ENCODE assay signal across 34 cellular contexts in the genomic region with DNA sequence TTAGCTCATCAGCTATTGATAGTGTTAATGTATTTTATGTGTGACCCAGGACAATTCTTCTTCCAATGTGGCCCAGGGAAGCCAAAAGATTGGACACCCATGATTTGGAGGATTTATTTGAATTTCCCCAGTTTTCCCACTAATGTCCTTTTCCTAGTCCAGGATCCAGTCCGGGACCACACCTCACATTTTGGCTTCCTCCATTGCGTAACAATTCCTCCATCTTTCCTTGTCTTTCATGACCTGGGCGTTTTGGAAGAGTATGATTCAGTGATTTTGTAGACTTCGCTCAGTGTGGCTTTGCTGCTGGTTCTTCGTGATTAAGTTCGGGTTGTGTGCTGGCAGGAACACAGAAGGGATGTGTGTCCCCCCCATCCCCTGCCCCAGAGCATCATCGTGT. TPM values are rescaled to one million over a fixed set of nuclear protein-coding genes. Genes with fewer than 3 reads are reported as not detected.
"Had no signal": no experiment of that assay in that cellular context is flagged by ENCODE, and none has a peak within 500 bp of the region (broad histone marks: within the 10 kb centered on the region; RNA-seq: fewer than 3 reads in every experiment).

No MANE protein-coding gene starts in this region.

- ATAC-seq: foreskin keratinocyte; gastroesophageal sphincter; heart left ventricle; left lobe of liver; naive thymus-derived CD4-positive, alpha-beta T cell; psoas muscle; right cardiac atrium; stimulated activated memory B cell treated with anti-CD40 and anti-IgM and Interleukin-4, amounts not matched to agents 10 μg/mL and 1 μg/mL and 100 μg/mL, for 72 hours; stimulated activated naive CD8-positive, alpha-beta T cell treated with anti-CD3 and anti-CD28 coated beads, Interleukin-15, Interleukin-2, amounts not matched to agents 100 U/mL and 50 U/mL, for 24 hours had no signal

- H3K27me3 ChIP-seq: hepatocyte, ovary, testis, upper lobe of left lung had no signal

- H3K4me3 ChIP-seq: coronary artery, esophagus muscularis mucosa, gastroesophageal sphincter, heart left ventricle, hepatocyte, lung, ovary, psoas muscle, skin epidermis, spleen, testis, tibial artery, upper lobe of left lung had no signal

- H3K36me3 ChIP-seq: esophagus muscularis mucosa, gastroesophageal sphincter, heart left ventricle, ovary, spleen, tibial artery, upper lobe of left lung had no signal

- DNase-seq: dermis blood vessel endothelial cell; effector memory CD4-positive, alpha-beta T cell; foreskin keratinocyte; heart left ventricle; kidney; naive thymus-derived CD4-positive, alpha-beta T cell; occipital lobe; ovary; psoas muscle; right cardiac atrium; spleen; stimulated activated CD4-positive, alpha-beta T cell treated with anti-CD3 and anti-CD28 coated beads, Interleukin-4, amount 100 ng/mL, for 4 hours; stimulated activated naive CD8-positive, alpha-beta T cell treated with anti-CD3 and anti-CD28 coated beads, Interleukin-15, Interleukin-2, amounts not matched to agents 100 U/mL and 50 U/mL, for 24 hours; substantia nigra; testis; tibial artery; upper lobe of left lung had no signal

- H3K9me3 ChIP-seq: esophagus muscularis mucosa, gastroesophageal sphincter, heart left ventricle, ovary, psoas muscle, spleen, testis, tibial artery, upper lobe of left lung had no signal

- H3K79me2 ChIP-seq: hepatocyte had no signal

- H3K4me2 ChIP-seq: hepatocyte had no signal

- FAIRE-seq: endothelial cell of umbilical vein, kidney, urothelium cell line had no signal

- H2AFZ ChIP-seq: hepatocyte had no signal

- H3K27ac ChIP-seq: coronary artery, esophagus muscularis mucosa, foreskin keratinocyte, gastroesophageal sphincter, heart left ventricle, hepatocyte, ovary, psoas muscle, skin epidermis, spleen, testis, tibial artery, upper lobe of left lung had no signal

- H3K4me1 ChIP-seq: esophagus muscularis mucosa, foreskin keratinocyte, gastroesophageal sphincter, heart left ventricle, psoas muscle, spleen, tibial artery, upper lobe of left lung had no signal

RNA-seq across cellular contexts. Expression of a gene that starts 3.3 kb away (rescaled TPM):
- total RNA-seq: dermis blood vessel endothelial cell; endothelial cell of umbilical vein; epithelial cell of proximal tubule; esophagus muscularis mucosa; fibroblast of lung; foreskin keratinocyte; gastroesophageal sphincter; heart left ventricle; kidney; left lobe of liver; liver; lung; mucosa of gallbladder; naive thymus-derived CD4-positive, alpha-beta T cell; occipital lobe; ovary; psoas muscle; renal cortical epithelial cell; right cardiac atrium; spleen; upper lobe of left lung had no signal
- polyA plus RNA-seq: endothelial cell of umbilical vein; fibroblast of lung; foreskin keratinocyte; heart left ventricle; liver; naive thymus-derived CD4-positive, alpha-beta T cell; neural cell; psoas muscle; right cardiac atrium; spleen had no signal

RNA-seq across cellular contexts. Expression of a gene that starts 19.2 kb away (rescaled TPM):
- total RNA-seq: dermis blood vessel endothelial cell; endothelial cell of umbilical vein; epithelial cell of proximal tubule; esophagus muscularis mucosa; fibroblast of lung; foreskin keratinocyte; gastroesophageal sphincter; heart left ventricle; hepatocyte; kidney; left lobe of liver; liver; lung; mesothelial cell of epicardium; mucosa of gallbladder; naive thymus-derived CD4-positive, alpha-beta T cell; occipital lobe; ovary; psoas muscle; renal cortical epithelial cell; right cardiac atrium; spleen; upper lobe of left lung had no signal
- polyA plus RNA-seq: endothelial cell of umbilical vein; fibroblast of lung; foreskin keratinocyte; heart left ventricle; hepatocyte; liver; lung; naive thymus-derived CD4-positive, alpha-beta T cell; neural cell; ovary; psoas muscle; right cardiac atrium; spleen had no signal

RNA-seq across cellular contexts. Expression of a gene that starts 33.5 kb away (rescaled TPM):
- total RNA-seq: dermis blood vessel endothelial cell; endothelial cell of umbilical vein; epithelial cell of proximal tubule; esophagus muscularis mucosa; fibroblast of lung; foreskin keratinocyte; gastroesophageal sphincter; heart left ventricle; hepatocyte; kidney; left lobe of liver; liver; lung; mesothelial cell of epicardium; mucosa of gallbladder; naive thymus-derived CD4-positive, alpha-beta T cell; occipital lobe; ovary; psoas muscle; renal cortical epithelial cell; right cardiac atrium; upper lobe of left lung had no signal
- polyA plus RNA-seq: endothelial cell of umbilical vein; fibroblast of lung; foreskin keratinocyte; heart left ventricle; hepatocyte; liver; lung; naive thymus-derived CD4-positive, alpha-beta T cell; neural cell; ovary; psoas muscle; right cardiac atrium had no signal

RNA-seq across cellular contexts. Expression of a gene that starts 38.6 kb away (rescaled TPM):
- total RNA-seq: dermis blood vessel endothelial cell; endothelial cell of umbilical vein; epithelial cell of proximal tubule; esophagus muscularis mucosa; heart left ventricle; hepatocyte; kidney; left lobe of liver; liver; mucosa of gallbladder; naive thymus-derived CD4-positive, alpha-beta T cell; occipital lobe; ovary; psoas muscle; right cardiac atrium; spleen; upper lobe of left lung had no signal
- polyA plus RNA-seq: endothelial cell of umbilical vein; heart left ventricle; liver; naive thymus-derived CD4-positive, alpha-beta T cell; neural cell; ovary; right cardiac atrium had no signal
